In genomic region chr9:91150273-91151013, GRCh38 we compare ENCODE assay signal across 14 cellular contexts.
DNase-seq lines count a peak whose midpoint lies in the region; ATAC-seq and TF ChIP-seq lines count a peak whose summit lies in the region.
"Had no signal": no experiment of that assay in that cellular context is flagged by ENCODE, and none has a peak within 500 bp of the region (broad histone marks: within the 10 kb centered on the region; RNA-seq: fewer than 3 reads in every experiment).

No MANE protein-coding gene starts in this region.

- peak overlapping the region in 1 of 2 donors; percentile 26 for H3K4me3 Mint-ChIP-seq in CD14-positive monocyte
- H3K4me3 Mint-ChIP-seq in HFFc6, result peak overlapping the region; percentile 62
- peak overlapping the region; percentile 24 for H3K4me3 Mint-ChIP-seq in activated T-helper 2 cell treated with anti-CD3 and anti-CD28 coated beads, Interferon-gamma antibody, Interleukin-2, Interleukin-4, amounts not matched to agents 10 μg/mL and 5 μg/mL and 100 μg/mL, durations not matched to agents 14 hours and 24 hours and 36 hours (ENCODE audit: low read depth)
- peak overlapping the region; percentile 69 for H3K4me3 Mint-ChIP-seq in natural killer cell treated with Interleukin-12 subunit alpha and Interleukin-12 subunit beta and Interleukin-15 and Interleukin-18, amount 100 ng/mL, for 72 hours
- H3K4me3 Mint-ChIP-seq: H9 had no signal

- peaks cover 9 to 19% of the 10 kb centered on the region in 2 donors for H3K36me3 Mint-ChIP-seq in CD14-positive monocyte
- peaks cover 49% of the 10 kb centered on the region for H3K36me3 Mint-ChIP-seq in HFFc6 (ENCODE audit: low read depth)
- H3K36me3 Mint-ChIP-seq in activated T-helper 2 cell treated with anti-CD3 and anti-CD28 coated beads, Interferon-gamma antibody, Interleukin-2, Interleukin-4, amounts not matched to agents 10 μg/mL and 5 μg/mL and 100 μg/mL, durations not matched to agents 14 hours and 24 hours and 36 hours (ENCODE audit: low read depth), result peaks cover 85% of the 10 kb centered on the region
- peaks cover 37% of the 10 kb centered on the region for H3K36me3 Mint-ChIP-seq in natural killer cell treated with Interleukin-12 subunit alpha and Interleukin-12 subunit beta and Interleukin-15 and Interleukin-18, amount 100 ng/mL, for 72 hours

- H3K4me1 Mint-ChIP-seq in CD14-positive monocyte (peaks cover 59% of the 10 kb centered on the region), HFFc6 (ENCODE audit: low read depth) (peaks cover 57% of the 10 kb centered on the region)
- peaks cover 88% of the 10 kb centered on the region for H3K4me1 Mint-ChIP-seq in activated T-helper 2 cell treated with anti-CD3 and anti-CD28 coated beads, Interferon-gamma antibody, Interleukin-2, Interleukin-4, amounts not matched to agents 10 μg/mL and 5 μg/mL and 100 μg/mL, durations not matched to agents 14 hours and 24 hours and 36 hours (ENCODE audit: low read depth)
- peaks cover 78 to 83% of the 10 kb centered on the region in 2 donors for H3K4me1 Mint-ChIP-seq in natural killer cell treated with Interleukin-12 subunit alpha and Interleukin-12 subunit beta and Interleukin-15 and Interleukin-18, amount 100 ng/mL, for 72 hours (ENCODE audit: low read depth in 2 of 2)

- intact Hi-C loops in CD14-positive monocyte (cut with micrococcal nuclease), result loop anchor here (1.0 to 5.0 kb wide), 3 partner anchors 12 to 42 kb away; no protein-coding TSS in a partner anchor
- intact Hi-C loops in activated T-helper 2 cell treated with anti-CD3 and anti-CD28 coated beads, Interferon-gamma antibody, Interleukin-2, Interleukin-4, amounts not matched to agents 10 μg/mL and 5 μg/mL and 100 μg/mL, durations not matched to agents 14 hours and 24 hours and 36 hours (cut with micrococcal nuclease), result loop anchor here (1.0 to 10.0 kb wide), 8 partner anchors 14 to 269 kb away; no protein-coding TSS in a partner anchor

- H3K27ac Mint-ChIP-seq in CD14-positive monocyte, result peak overlapping the region; percentile 87 to 96 (median 92)
- H3K27ac Mint-ChIP-seq in HFFc6, result peak overlapping the region; percentile 83
- H3K27ac Mint-ChIP-seq in activated T-helper 2 cell treated with anti-CD3 and anti-CD28 coated beads, Interferon-gamma antibody, Interleukin-2, Interleukin-4, amounts not matched to agents 10 μg/mL and 5 μg/mL and 100 μg/mL, durations not matched to agents 14 hours and 24 hours and 36 hours, result peak overlapping the region; percentile 96
- peak overlapping the region; percentile 95 to 99 for H3K27ac Mint-ChIP-seq in natural killer cell treated with Interleukin-12 subunit alpha and Interleukin-12 subunit beta and Interleukin-15 and Interleukin-18, amount 100 ng/mL, for 72 hours
- H3K27ac Mint-ChIP-seq: H9 had no signal

- no peak for TF ChIP-seq CTCF in CD14-positive monocyte (IDR thresholded peaks at IDR 0.05)
- TF ChIP-seq CTCF in HFFc6 (IDR thresholded peaks at IDR 0.05), result no peak

- H3K9me3 Mint-ChIP-seq in CD14-positive monocyte, result peaks cover 4 to 15% (median 6%) of the 10 kb centered on the region in 7 donors
- H3K9me3 Mint-ChIP-seq in HFFc6, result peaks cover 42% of the 10 kb centered on the region
- peaks cover 20% of the 10 kb centered on the region for H3K9me3 Mint-ChIP-seq in activated T-helper 2 cell treated with anti-CD3 and anti-CD28 coated beads, Interferon-gamma antibody, Interleukin-2, Interleukin-4, amounts not matched to agents 10 μg/mL and 5 μg/mL and 100 μg/mL, durations not matched to agents 14 hours and 24 hours and 36 hours
- H3K9me3 Mint-ChIP-seq in natural killer cell treated with Interleukin-12 subunit alpha and Interleukin-12 subunit beta and Interleukin-15 and Interleukin-18, amount 100 ng/mL, for 72 hours, result peaks cover 12% of the 10 kb centered on the region

- no peak for ATAC-seq in natural killer cell treated with Interleukin-12 subunit alpha and Interleukin-12 subunit beta and Interleukin-15 and Interleukin-18, amount 100 ng/mL, for 72 hours
- no peak for ATAC-seq in HG03460 (IDR thresholded peaks at IDR 0.05; ENCODE audit: unreplicated experiment)

- DNase-seq in CD14-positive monocyte (ENCODE audit: low spot score) (no peak), HFFc6 (no peak), dermis blood vessel endothelial cell (no peak), NCI-H510A (lab: John Stamatoyannopoulos, UW) (no peak), GM03348 (ENCODE audit: low spot score) (no peak)
- DNase-seq in activated T-helper 2 cell treated with anti-CD3 and anti-CD28 coated beads, Interferon-gamma antibody, Interleukin-2, Interleukin-4, amounts not matched to agents 10 μg/mL and 5 μg/mL and 100 μg/mL, durations not matched to agents 14 hours and 24 hours and 36 hours (ENCODE audit: low spot score), result peak; percentile 7
- no peak for DNase-seq in natural killer cell treated with Interleukin-12 subunit alpha and Interleukin-12 subunit beta and Interleukin-15 and Interleukin-18, amount 100 ng/mL, for 72 hours (ENCODE audit: low spot score)
- DNase-seq: activated CD4-positive, alpha-beta T cell treated with anti-CD3 and anti-CD28 coated beads for 1 hour; adrenal gland; C1 segment of cervical spinal cord; H9; mesendoderm; NCI-H2171 had no signal

- peaks cover 2 to 8% (median 6%) of the 10 kb centered on the region in 3 donors for H3K27me3 Mint-ChIP-seq in CD14-positive monocyte (ENCODE audit: low read depth in 3 of 3)
- peaks cover 6% of the 10 kb centered on the region; the same call in 1 of the 2 replicates for H3K27me3 Mint-ChIP-seq in HFFc6 (ENCODE audit: insufficient read depth)
- no peaks in the 10 kb centered on the region for H3K27me3 Mint-ChIP-seq in activated T-helper 2 cell treated with anti-CD3 and anti-CD28 coated beads, Interferon-gamma antibody, Interleukin-2, Interleukin-4, amounts not matched to agents 10 μg/mL and 5 μg/mL and 100 μg/mL, durations not matched to agents 14 hours and 24 hours and 36 hours (ENCODE audit: low read depth)
- no peaks in the 10 kb centered on the region for H3K27me3 Mint-ChIP-seq in natural killer cell treated with Interleukin-12 subunit alpha and Interleukin-12 subunit beta and Interleukin-15 and Interleukin-18, amount 100 ng/mL, for 72 hours
